ENCODE assay signal across 8 cellular contexts in the genomic region with DNA sequence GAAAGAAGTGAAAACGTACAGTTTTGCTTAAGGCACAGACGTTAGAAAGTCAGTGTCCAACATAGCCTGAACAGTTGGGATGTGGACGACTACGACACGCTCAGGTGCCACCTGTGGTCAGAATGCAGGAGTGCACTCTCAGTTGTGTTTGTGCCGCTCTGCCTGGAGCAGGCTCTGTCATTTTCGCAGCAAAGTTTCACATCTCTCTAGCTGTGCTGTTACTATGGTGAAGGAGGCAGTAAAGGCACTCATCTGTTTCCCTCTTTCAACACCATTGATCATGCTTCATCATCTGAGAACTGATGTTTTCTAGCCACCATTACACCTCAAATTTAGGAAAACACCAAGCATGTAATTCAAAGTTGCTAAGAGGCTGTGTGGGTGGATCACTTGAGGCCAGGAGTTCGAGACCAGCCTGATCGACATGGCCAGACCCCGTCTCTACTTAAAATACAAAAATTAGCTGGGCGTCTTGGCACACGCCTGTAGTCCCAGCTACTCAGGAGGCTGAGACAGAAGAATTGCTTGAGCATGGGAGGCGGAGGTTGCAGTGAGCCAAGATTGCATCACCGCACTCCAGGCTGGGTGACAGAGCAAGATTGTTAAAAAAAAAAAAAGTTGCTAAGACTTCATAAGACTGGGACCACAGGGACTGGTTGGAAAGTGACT. TPM values are rescaled to one million over a fixed set of nuclear protein-coding genes. Genes with fewer than 3 reads are reported as not detected.
DNase-seq lines count a peak whose midpoint lies in the region; ATAC-seq and TF ChIP-seq lines count a peak whose summit lies in the region.

No MANE protein-coding gene starts in this region.

- H3K27me3 ChIP-seq in ovary = no peaks in the 10 kb centered on the region

- no peaks in the 10 kb centered on the region for H3K36me3 ChIP-seq in ovary

- DNase-seq in activated CD8-positive, alpha-beta memory T cell treated with anti-CD3 and anti-CD28 coated beads, Interleukin-2, amount 10 ng/mL, durations not matched to agents 7 days and 5 days = peak; percentile 77
- no peak for DNase-seq in activated CD8-positive, alpha-beta memory T cell treated with anti-CD3 and anti-CD28 coated beads, Interleukin-2, amount 50 U/mL, for 48 hours
- peak; percentile 57 for DNase-seq in HT1080 (ENCODE audit: low read depth)
- DNase-seq in SK-MEL-5 (ENCODE audit: low read depth, low spot score) = peak; percentile 47
- peak; percentile 20 for DNase-seq in central memory CD4-positive, alpha-beta T cell
- DNase-seq in naive thymus-derived CD8-positive, alpha-beta T cell = peak in 3 of 10 donors; percentile 4 to 20 (median 14)
- DNase-seq in ovary = no peak

- no peak overlapping the region for H3K4me3 Mint-ChIP-seq in activated CD8-positive, alpha-beta memory T cell treated with anti-CD3 and anti-CD28 coated beads, Interleukin-2, amount 10 ng/mL, durations not matched to agents 7 days and 5 days
- H3K4me3 Mint-ChIP-seq in naive thymus-derived CD8-positive, alpha-beta T cell = no peak overlapping the region

- H3K4me3 ChIP-seq in ovary = no peak overlapping the region

- 54 to 58% (median 55%) methylated on average over 14 of the region's 14 CpGs for whole genome bisulfite sequencing in ovary, 3 donors

- POLR2A ChIA-PET in naive thymus-derived CD8-positive, alpha-beta T cell (lab: Charles Lee) = no interaction called here

- peaks cover 7% of the 10 kb centered on the region for H3K27me3 Mint-ChIP-seq in activated CD8-positive, alpha-beta memory T cell treated with anti-CD3 and anti-CD28 coated beads, Interleukin-2, amount 10 ng/mL, durations not matched to agents 7 days and 5 days
- peaks cover 0 to 4% (median 0%) of the 10 kb centered on the region in 5 donors for H3K27me3 Mint-ChIP-seq in naive thymus-derived CD8-positive, alpha-beta T cell

- H3K27ac ChIP-seq in ovary = no peak overlapping the region

- no peaks in the 10 kb centered on the region for H3K4me1 ChIP-seq in ovary (ENCODE audit: insufficient read depth)

- intact Hi-C loops in ovary (cut with DNase I) = no loop called here

- no peaks in the 10 kb centered on the region for H3K9me3 Mint-ChIP-seq in activated CD8-positive, alpha-beta memory T cell treated with anti-CD3 and anti-CD28 coated beads, Interleukin-2, amount 10 ng/mL, durations not matched to agents 7 days and 5 days (ENCODE audit: low read depth)
- H3K9me3 Mint-ChIP-seq in naive thymus-derived CD8-positive, alpha-beta T cell = no peaks in the 10 kb centered on the region

- TF ChIP-seq POLR2A in ovary (IDR thresholded peaks at IDR 0.05) = no peak

- in situ Hi-C loops in SK-MEL-5 (cut with HindIII; ENCODE audit: low pct_unique_long_range_greater_than_20kb, low sequenced_read_pairs) = no loop called here

- CTCF ChIA-PET in activated CD8-positive, alpha-beta memory T cell treated with anti-CD3 and anti-CD28 coated beads, Interleukin-2, amount 10 ng/mL, durations not matched to agents 7 days and 5 days (lab: Charles Lee) = interaction anchor here (1.3 to 2.0 kb wide), 8 partner anchors 19 to 1147 kb away, joined by 3 to 7 read pairs (median 4); a partner anchor contains a TSS

- no peak for TF ChIP-seq EP300 in ovary (IDR thresholded peaks at IDR 0.05)

- peaks cover 26% of the 10 kb centered on the region for H3K4me1 Mint-ChIP-seq in activated CD8-positive, alpha-beta memory T cell treated with anti-CD3 and anti-CD28 coated beads, Interleukin-2, amount 10 ng/mL, durations not matched to agents 7 days and 5 days
- peaks cover 4 to 24% (median 11%) of the 10 kb centered on the region in 4 donors for H3K4me1 Mint-ChIP-seq in naive thymus-derived CD8-positive, alpha-beta T cell

- H3K36me3 Mint-ChIP-seq in activated CD8-positive, alpha-beta memory T cell treated with anti-CD3 and anti-CD28 coated beads, Interleukin-2, amount 10 ng/mL, durations not matched to agents 7 days and 5 days = no peaks in the 10 kb centered on the region
- H3K36me3 Mint-ChIP-seq in naive thymus-derived CD8-positive, alpha-beta T cell = no peaks in the 10 kb centered on the region

- no peak overlapping the region for H3K27ac Mint-ChIP-seq in activated CD8-positive, alpha-beta memory T cell treated with anti-CD3 and anti-CD28 coated beads, Interleukin-2, amount 10 ng/mL, durations not matched to agents 7 days and 5 days
- H3K27ac Mint-ChIP-seq in naive thymus-derived CD8-positive, alpha-beta T cell = no peak overlapping the region

- TF ChIP-seq CTCF in ovary (IDR thresholded peaks at IDR 0.05) = no peak

- no peaks in the 10 kb centered on the region for H3K9me3 ChIP-seq in ovary

- peak; percentile 90 for ATAC-seq in activated CD8-positive, alpha-beta memory T cell treated with anti-CD3 and anti-CD28 coated beads, Interleukin-2, amount 10 ng/mL, durations not matched to agents 7 days and 5 days
- peak; percentile 97 for ATAC-seq in GM21723 (IDR thresholded peaks at IDR 0.05; ENCODE audit: unreplicated experiment)
- ATAC-seq in naive thymus-derived CD8-positive, alpha-beta T cell = peak; percentile 61 to 86

RNA-seq across cellular contexts. Expression of a gene that starts 44.9 kb away (rescaled TPM):
- total RNA-seq in activated CD8-positive, alpha-beta memory T cell treated with anti-CD3 and anti-CD28 coated beads, Interleukin-2, amount 10 ng/mL, durations not matched to agents 7 days and 5 days = 10 to 100 TPM; 55.6 to 70.2 TPM
- 71.1 and 71.3 TPM in 2 replicates for total RNA-seq in HT1080 (2014; rRNA removed; shearing (Covaris generic))
- polyA plus RNA-seq in HT1080 (2015; cell fraction: cytosol; rRNA removed) = 49.5 and 58.3 TPM in 2 replicates
- polyA plus RNA-seq in HT1080 (2015; cell fraction: nucleus; rRNA removed) = 61.8 and 66.6 TPM in 2 replicates
- total RNA-seq in SK-MEL-5 (2014; rRNA removed; shearing (Covaris generic)) = 74.3 and 86.4 TPM in 2 replicates
- polyA plus RNA-seq in SK-MEL-5 (2015; cell fraction: cytosol; rRNA removed) = 28.6 and 37.5 TPM in 2 replicates
- polyA plus RNA-seq in SK-MEL-5 (2015; cell fraction: nucleus; rRNA removed) = 22.2 and 23.2 TPM in 2 replicates
- total RNA-seq in naive thymus-derived CD8-positive, alpha-beta T cell = 10 to 100 TPM; 77.1 to 83.0 TPM
- polyA plus RNA-seq in naive thymus-derived CD8-positive, alpha-beta T cell = 10 to 100 TPM; 62.5 to 83.7 (median 62.8) TPM
- total RNA-seq in ovary = 10 to 100 TPM; 33.4 to 59.6 (median 58.4) TPM
- 10 to 100 TPM; 40.6 to 63.3 TPM for polyA plus RNA-seq in ovary

Comparison
In these comparisons a context has a peak if more than half of its experiments do, and no peak if none do; other contexts are left out.
1. DNase-seq: peak in activated CD8-positive, alpha-beta memory T cell treated with anti-CD3 and anti-CD28 coated beads, Interleukin-2, amount 10 ng/mL, durations not matched to agents 7 days and 5 days (single experiment), HT1080 (single experiment), SK-MEL-5 (single experiment) and central memory CD4-positive, alpha-beta T cell (single experiment); none in activated CD8-positive, alpha-beta memory T cell treated with anti-CD3 and anti-CD28 coated beads, Interleukin-2, amount 50 U/mL, for 48 hours (single experiment) and ovary (0 of 5).
2. Peak in every context shown above with its lines, with median percentiles within 50 percentile points of each other: ATAC-seq.